In the genomic region with DNA sequence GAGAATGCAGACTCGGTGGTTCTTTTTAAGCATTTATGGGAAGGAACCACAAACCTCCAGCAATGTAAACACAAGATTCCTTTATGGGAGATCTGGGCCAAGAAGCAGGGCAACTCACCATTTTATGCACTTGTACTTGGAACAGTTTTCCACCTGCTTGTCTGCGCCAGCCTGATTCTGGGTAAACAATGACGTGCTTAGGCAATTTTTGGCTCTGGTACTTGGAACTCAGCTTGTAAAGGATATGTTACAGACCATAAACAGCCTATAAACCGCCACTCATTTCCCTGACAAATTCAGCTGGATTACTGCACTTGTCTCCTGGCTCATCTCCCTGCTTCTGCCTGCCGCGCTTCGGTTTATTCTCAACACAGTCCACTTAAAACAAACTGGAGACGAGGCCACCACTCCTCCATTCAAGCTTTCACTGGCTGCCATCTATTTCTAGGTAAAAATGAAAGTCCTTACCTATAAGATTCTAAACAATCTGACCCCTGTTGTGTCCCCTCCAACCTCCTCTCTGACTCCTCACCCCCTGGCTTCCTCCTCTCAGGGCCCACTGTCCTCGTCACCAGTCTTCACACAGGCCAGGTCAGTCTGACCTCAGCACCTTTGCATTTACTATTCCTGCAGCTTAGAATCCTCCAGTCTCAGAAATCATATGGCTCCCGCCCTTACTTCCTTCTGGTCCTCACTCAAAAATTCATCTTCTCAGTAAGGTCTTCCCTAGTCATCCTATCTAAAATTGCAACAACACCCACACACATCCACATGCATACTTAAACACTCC, we compare ENCODE assay signal across 12 cellular contexts.
DNase-seq lines count a peak whose midpoint lies in the region; ATAC-seq and TF ChIP-seq lines count a peak whose summit lies in the region.
"Had no signal": no experiment of that assay in that cellular context is flagged by ENCODE, and none has a peak within 500 bp of the region (broad histone marks: within the 10 kb centered on the region; RNA-seq: fewer than 3 reads in every experiment).

No MANE protein-coding gene starts in this region.

- H3K4me3 ChIP-seq in hepatocyte: no peak overlapping the region
- peak overlapping the region in 1 of 2 donors; percentile 24 for H3K4me3 ChIP-seq in aorta (ENCODE audit: low read length in 2 of 2)

- H3K79me2 ChIP-seq in hepatocyte: no peaks in the 10 kb centered on the region

- H3K9me2 ChIP-seq in hepatocyte (replicated peaks; ENCODE audit: insufficient read depth): no peaks in the 10 kb centered on the region

- no peaks in the 10 kb centered on the region for H4K20me1 ChIP-seq in hepatocyte (ENCODE audit: insufficient read depth, poor library complexity, severe bottlenecking)

- no peak overlapping the region for H3K27ac ChIP-seq in hepatocyte
- peak overlapping the region; percentile 69 to 81 for H3K27ac ChIP-seq in aorta (ENCODE audit: low read depth in 1 of 2, low read length in 2 of 2)

- peaks cover 9% of the 10 kb centered on the region for H3K27me3 ChIP-seq in hepatocyte
- no peaks in the 10 kb centered on the region for H3K27me3 ChIP-seq in aorta (ENCODE audit: control insufficient read depth in 1 of 2, insufficient read depth in 2 of 2, low read length in 1 of 2)

- peak overlapping the region; percentile 14 for H3K4me2 ChIP-seq in hepatocyte

- H3K36me3 ChIP-seq in hepatocyte (replicated peaks; ENCODE audit: insufficient read depth, low read depth) (no peaks in the 10 kb centered on the region), aorta (ENCODE audit: control insufficient read depth in 1 of 2, insufficient read depth in 2 of 2, low read length in 1 of 2) (no peaks in the 10 kb centered on the region)

- no peak overlapping the region for H2AFZ ChIP-seq in hepatocyte

- WGBS in hepatocyte (ENCODE audit: low lambda C conversion rate, missing lambda C conversion rate): 45% methylated on average over 10 of the region's 10 CpGs
- 6 to 8% methylated on average over 10 of the region's 10 CpGs for WGBS in aorta, 2 donors

- peak; percentile 3 for DNase-seq in NCI-H2171 treated with DMSO at 0.1 percent for 48 hours (lab: John Stamatoyannopoulos, UW)
- DNase-seq in NCI-H2171 (lab: John Stamatoyannopoulos, UW): no peak
- DNase-seq in SHP77 treated with DMSO at 0.1 percent for 48 hours (lab: John Stamatoyannopoulos, UW): peak; percentile 73
- peak; percentile 70 for DNase-seq in hepatocyte (ENCODE audit: low spot score)
- no peak for DNase-seq in aorta
- DNase-seq in activated T-cell treated with anti-CD3 and anti-CD28 coated beads, Interleukin-2, amount 50 U/mL, for 48 hours: no peak
- no peak for DNase-seq in NAMALWA (ENCODE audit: low spot score)
- DNase-seq: activated naive CD4-positive, alpha-beta T cell treated with anti-CD3 and anti-CD28 coated beads, Interleukin-2, amount 10 ng/mL, durations not matched to agents 7 days and 5 days; AML-193; stimulated activated CD4-positive, alpha-beta T cell treated with anti-CD3 and anti-CD28 coated beads, Interleukin-2, amount 100 ng/mL, for 24 hours; T-helper 2 cell had no signal

- H3K9me3 ChIP-seq in hepatocyte (ENCODE audit: low read depth) (no peaks in the 10 kb centered on the region), aorta (ENCODE audit: control insufficient read depth, low read length) (no peaks in the 10 kb centered on the region)

- ATAC-seq in aorta (ENCODE audit: low FRiP score): peak; percentile 76
- no peak for ATAC-seq in HG02840 (IDR thresholded peaks at IDR 0.05; ENCODE audit: low FRiP score, unreplicated experiment)

- intact Hi-C loops in aorta (cut with DNase I): loop anchor here in 1 of 2 donors (5.0 kb wide), 1 partner anchor 35 kb away; no protein-coding TSS in a partner anchor

- no peaks in the 10 kb centered on the region for H3K4me1 ChIP-seq in hepatocyte (ENCODE audit: insufficient read depth)
- H3K4me1 ChIP-seq in aorta (ENCODE audit: control insufficient read depth in 1 of 2, insufficient read depth in 2 of 2, low read length in 2 of 2): peaks cover 0 to 9% of the 10 kb centered on the region in 2 donors

- no peak for TF ChIP-seq CTCF in hepatocyte (IDR thresholded peaks at IDR 0.05; ENCODE audit: poor library complexity)

Comparison
In these comparisons a context has a peak if more than half of its experiments do, and no peak if none do; other contexts are left out.
1. DNase-seq: peak in NCI-H2171 treated with DMSO at 0.1 percent for 48 hours (single experiment), SHP77 treated with DMSO at 0.1 percent for 48 hours (single experiment) and hepatocyte (single experiment); none in NCI-H2171 (single experiment), aorta (0 of 2), activated T-cell treated with anti-CD3 and anti-CD28 coated beads, Interleukin-2, amount 50 U/mL, for 48 hours (0 of 2) and NAMALWA (single experiment).